ENCODE assay signal across 9 cellular contexts in the genomic region with DNA sequence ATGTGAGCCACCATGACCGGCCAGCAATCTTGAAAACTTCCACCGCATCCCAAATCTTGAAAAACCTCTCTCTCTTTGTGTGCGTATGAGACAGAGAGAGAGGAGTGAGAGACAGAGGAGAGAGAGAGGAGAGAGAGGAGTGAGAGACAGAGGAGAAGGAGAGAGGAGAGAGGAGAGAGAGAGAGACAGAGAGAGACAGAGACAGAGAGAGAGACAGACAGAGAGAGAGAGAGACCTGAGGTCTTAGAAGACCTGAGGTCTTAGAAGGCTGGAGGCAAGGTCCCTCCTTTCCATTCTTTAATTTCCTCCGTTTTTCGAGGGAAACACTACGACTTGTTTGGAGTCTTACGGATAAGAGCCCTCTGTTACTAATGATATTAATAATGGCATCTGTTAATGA. TPM values are rescaled to one million over a fixed set of nuclear protein-coding genes. Genes with fewer than 3 reads are reported as not detected.
A peak's percentile ranks its signal among the peaks of the same experiment; 100 is the strongest.
DNase-seq lines count a peak whose midpoint lies in the region; ATAC-seq and TF ChIP-seq lines count a peak whose summit lies in the region.
"Had no signal": no experiment of that assay in that cellular context is flagged by ENCODE, and none has a peak within 500 bp of the region (broad histone marks: within the 10 kb centered on the region; RNA-seq: fewer than 3 reads in every experiment).

No MANE protein-coding gene starts in this region.

- H3K36me3 ChIP-seq in DND-41 (ENCODE audit: insufficient read depth, low read length) (no peaks in the 10 kb centered on the region), SJSA1 (no peaks in the 10 kb centered on the region)

- H3K4me1 ChIP-seq in DND-41 (ENCODE audit: insufficient read depth, low read length) (peaks cover 3% of the 10 kb centered on the region; the same call in 1 of the 2 replicates), SJSA1 (replicated peaks) (peaks cover 6% of the 10 kb centered on the region)

- H3K27ac ChIP-seq in DND-41 (ENCODE audit: low read length) (no peak overlapping the region), SJSA1 (no peak overlapping the region)
- H3K27ac ChIP-seq: VCaP had no signal

- ATAC-seq in DND-41 (ENCODE audit: insufficient read depth, low read depth): no peak

- H4K20me1 ChIP-seq in DND-41 (ENCODE audit: insufficient read depth, low read length): no peaks in the 10 kb centered on the region

- TF ChIP-seq CTCF in DND-41 (IDR thresholded peaks at IDR 0.05; ENCODE audit: borderline replicate concordance, extremely low read depth, low read length, poor library complexity, severe bottlenecking) (no peak), fibroblast of villous mesenchyme (IDR thresholded peaks at IDR 0.05; ENCODE audit: insufficient read depth, low read depth, low read length) (no peak)

- peak overlapping the region; percentile 53; the same call in 1 of the 2 replicates for H2AFZ ChIP-seq in DND-41 (ENCODE audit: low read depth, low read length)

- no peak overlapping the region for H3K9ac ChIP-seq in DND-41 (ENCODE audit: low read depth, low read length)

- H3K79me2 ChIP-seq in DND-41 (ENCODE audit: insufficient read depth, low read length): no peaks in the 10 kb centered on the region

- no peak overlapping the region for H3K4me2 ChIP-seq in DND-41 (ENCODE audit: insufficient read depth, low read length)

- H3K9me3 ChIP-seq in DND-41 (ENCODE audit: insufficient read depth, low read length, severe bottlenecking) (no peaks in the 10 kb centered on the region), SJSA1 (replicated peaks) (peaks cover 4% of the 10 kb centered on the region; the same call in 1 of the 2 replicates)

- no peak for DNase-seq in DND-41
- DNase-seq in SJSA1 (ENCODE audit: low read depth in 1 of 2, low spot score in 2 of 2): no peak
- no peak for DNase-seq in fibroblast of villous mesenchyme (ENCODE audit: low read depth)
- no peak for DNase-seq in skeletal muscle cell (ENCODE audit: low read depth)
- no peak for DNase-seq in EL
- DNase-seq in DMS153 (lab: John Stamatoyannopoulos, UW): no peak
- DNase-seq in NCI-H748 treated with DMSO at 0.1 percent for 48 hours (lab: John Stamatoyannopoulos, UW): no peak
- DNase-seq in GOT3 (lab: John Stamatoyannopoulos, UW): no peak

- H3K27me3 ChIP-seq in DND-41 (ENCODE audit: insufficient read depth, low read length, poor library complexity): no peaks in the 10 kb centered on the region
- no peaks in the 10 kb centered on the region for H3K27me3 ChIP-seq in SJSA1 (replicated peaks)

- H3K4me3 ChIP-seq in DND-41 (ENCODE audit: low read depth in 1 of 2, low read length in 2 of 2) (no peak overlapping the region), SJSA1 (0 out of 2 replicates have a peak overlapping the region, but pooled peaks have one; percentile 12), fibroblast of villous mesenchyme (ENCODE audit: low read depth, low read length) (peak overlapping the region; percentile 38), skeletal muscle cell (ENCODE audit: low read depth, low read length) (peak overlapping the region; percentile 28)

RNA-seq across cellular contexts. Expression of a gene that starts 39.5 kb away (rescaled TPM):
- total RNA-seq in SJSA1 (2014; rRNA removed; shearing (Covaris generic)): not detected in 2 replicates
- under 0.01 TPM in 1 of 2 replicates, not detected in the other for total RNA-seq in fibroblast of villous mesenchyme

RNA-seq across cellular contexts. Expression of a gene that starts 55.6 kb away (rescaled TPM):
- total RNA-seq in SJSA1 (2014; rRNA removed; shearing (Covaris generic)): 62.1 and 91.4 TPM in 2 replicates
- total RNA-seq in fibroblast of villous mesenchyme: 86.7 and 111 TPM in 2 replicates

Comparison
In these comparisons a context has a peak if more than half of its experiments do, and no peak if none do; other contexts are left out.
1. H3K4me3 ChIP-seq: peak in SJSA1 (single experiment), fibroblast of villous mesenchyme (single experiment) and skeletal muscle cell (single experiment); none in DND-41 (0 of 2).